In genomic region chr10:125049216-125049903, GRCh38 we compare ENCODE assay signal across 13 cellular contexts.
DNase-seq lines count a peak whose midpoint lies in the region; ATAC-seq and TF ChIP-seq lines count a peak whose summit lies in the region.
"Had no signal": no experiment of that assay in that cellular context is flagged by ENCODE, and none has a peak within 500 bp of the region (broad histone marks: within the 10 kb centered on the region; RNA-seq: fewer than 3 reads in every experiment).

No MANE protein-coding gene starts in this region.

- H3K23ac ChIP-seq in IMR-90 (ENCODE audit: low read depth, low read length) = peak overlapping the region; percentile 45

- H3K14ac ChIP-seq in IMR-90 (replicated peaks; ENCODE audit: low read depth, low read length) = peak overlapping the region; percentile 67

- H3K27ac Mint-ChIP-seq in natural killer cell = peak overlapping the region; percentile 85 to 88
- H3K27ac Mint-ChIP-seq: activated B cell treated with CpG ODN at 0.5 μM for 24 hours; activated naive CD4-positive, alpha-beta T cell treated with anti-CD3 and anti-CD28 coated beads, Interleukin-2, amount 10 ng/mL, durations not matched to agents 7 days and 5 days; CD4-positive, alpha-beta T cell had no signal

- ATAC-seq in IMR-90 (ENCODE audit: low read depth) = no peak
- no peak for ATAC-seq in natural killer cell
- no peak for ATAC-seq in HG02870 (IDR thresholded peaks at IDR 0.05; ENCODE audit: unreplicated experiment)

- no peak overlapping the region for H3K18ac ChIP-seq in IMR-90 (ENCODE audit: low read depth, low read length)

- dilution Hi-C loops in IMR-90 (cut with HindIII; ENCODE audit: low sequenced_read_pairs, unreplicated experiment) = no loop called here

- H3K9me3 ChIP-seq in IMR-90 (ENCODE audit: control insufficient read depth, insufficient read depth, low read length) (no peaks in the 10 kb centered on the region), breast epithelium (no peaks in the 10 kb centered on the region), thyroid gland (no peaks in the 10 kb centered on the region), BE2C (no peaks in the 10 kb centered on the region)
- H3K9me3 ChIP-seq: esophagus squamous epithelium, SK-N-SH had no signal

- no peak overlapping the region for H4K91ac ChIP-seq in IMR-90 (ENCODE audit: insufficient read depth, low read depth, low read length)

- DNase-seq in IMR-90 (no peak), breast epithelium (ENCODE audit: low spot score in 2 of 2) (no peak), natural killer cell (no peak), thyroid gland (peak in 1 of 2 donors; percentile 46), NCI-H128 (lab: John Stamatoyannopoulos, UW; ENCODE audit: unreplicated experiment) (no peak), BE2C (no peak)
- DNase-seq: activated B cell treated with CpG ODN at 0.5 μM for 24 hours; activated naive CD4-positive, alpha-beta T cell treated with anti-CD3 and anti-CD28 coated beads, Interleukin-2, amount 10 ng/mL, durations not matched to agents 7 days and 5 days; CD4-positive, alpha-beta T cell; esophagus squamous epithelium; NCI-H1092 treated with DMSO at 0.1 percent for 48 hours had no signal

- H3K4me3 ChIP-seq in IMR-90 (ENCODE audit: insufficient read depth, low read depth, low read length) (no peak overlapping the region), breast epithelium (no peak overlapping the region), thyroid gland (replicated peaks in 1 of 3) (no peak overlapping the region), BE2C (ENCODE audit: low read depth, low read length) (no peak overlapping the region)
- H3K4me3 ChIP-seq: esophagus squamous epithelium had no signal

- no peak overlapping the region for H2BK20ac ChIP-seq in IMR-90 (ENCODE audit: low read depth, low read length)

- H2BK5ac ChIP-seq in IMR-90 (ENCODE audit: low read depth, low read length, poor library complexity, severe bottlenecking) = no peak overlapping the region

- peak overlapping the region; percentile 23 for H2AK9ac ChIP-seq in IMR-90 (replicated peaks; ENCODE audit: low read depth, low read length, poor library complexity)

- TF ChIP-seq CTCF in IMR-90 (conservative IDR thresholded peaks at IDR 0.05; ENCODE audit: low read depth, low read length) (no peak), breast epithelium (IDR thresholded peaks at IDR 0.05) (no peak), natural killer cell (IDR thresholded peaks at IDR 0.05) (no peak), thyroid gland (IDR thresholded peaks at IDR 0.05) (no peak), BE2C (IDR thresholded peaks at IDR 0.05; ENCODE audit: low read depth, low read length) (no peak)

- H2BK120ac ChIP-seq in IMR-90 (ENCODE audit: low read depth, low read length) = no peak overlapping the region

- H3K36me3 Mint-ChIP-seq in natural killer cell = no peaks in the 10 kb centered on the region
- H3K36me3 Mint-ChIP-seq: activated naive CD4-positive, alpha-beta T cell treated with anti-CD3 and anti-CD28 coated beads, Interleukin-2, amount 10 ng/mL, durations not matched to agents 7 days and 5 days had no signal

- no TSS peak for BruUV-seq in IMR-90 (replicated peaks; lab: Mats Ljungman, UMichigan)

- intact Hi-C loops in IMR-90 (cut with micrococcal nuclease) = loop anchor here (2.0 to 10.0 kb wide), 5 partner anchors 98 to 653 kb away; no protein-coding TSS in a partner anchor
- intact Hi-C loops in breast epithelium (cut with DNase I; ENCODE audit: low total_unique reads) = no loop called here
- intact Hi-C loops in natural killer cell (cut with micrococcal nuclease) = no loop called here
- intact Hi-C loops in thyroid gland (cut with DNase I) = loop anchor here (10.0 kb wide), 1 partner anchor 295 kb away; no protein-coding TSS in a partner anchor

- H4K8ac ChIP-seq in IMR-90 (ENCODE audit: low read depth in 2 of 2, low read length in 2 of 2) = no peak overlapping the region; a peak in 1 of 4 replicates

- H2AK5ac ChIP-seq in IMR-90 (ENCODE audit: low read depth, low read length) = peak overlapping the region; percentile 47

- peak overlapping the region; percentile 57 for H3K4me2 ChIP-seq in IMR-90 (ENCODE audit: low read depth, low read length)
- H3K4me2 ChIP-seq: SK-N-SH had no signal

- CTCF ChIA-PET in IMR-90 (lab: Yijun Ruan, JAX) = no interaction called here

- no peak overlapping the region for H3K27ac ChIP-seq in IMR-90 (ENCODE audit: insufficient read depth, low read length)
- H3K27ac ChIP-seq in breast epithelium = peak overlapping the region; percentile 53 to 64
- H3K27ac ChIP-seq in thyroid gland = peak overlapping the region; percentile 10 to 64 (median 54)

- no peak for TF ChIP-seq RAD21 in IMR-90 (IDR thresholded peaks at IDR 0.05; ENCODE audit: low read length)

- no peaks in the 10 kb centered on the region for H3K27me3 Mint-ChIP-seq in natural killer cell (ENCODE audit: low read depth in 2 of 2)

- peaks cover 8% of the 10 kb centered on the region for H3K9me1 ChIP-seq in IMR-90 (ENCODE audit: insufficient read depth, low read length)

- no peak overlapping the region for H3K56ac ChIP-seq in IMR-90 (ENCODE audit: extremely low read depth, insufficient read depth, low read length)

- TF ChIP-seq POLR2A in IMR-90 (IDR thresholded peaks at IDR 0.05; ENCODE audit: low read depth, low read length) (no peak), breast epithelium (IDR thresholded peaks at IDR 0.05) (no peak), thyroid gland (IDR thresholded peaks at IDR 0.05) (no peak)

- no peak overlapping the region for H2BK15ac ChIP-seq in IMR-90 (ENCODE audit: low read depth, low read length)

- peaks cover 2% of the 10 kb centered on the region; the same call in 1 of the 2 replicates for H3K36me3 ChIP-seq in IMR-90 (ENCODE audit: control insufficient read depth, insufficient read depth, low read length)
- H3K36me3 ChIP-seq in breast epithelium = no peaks in the 10 kb centered on the region
- H3K36me3 ChIP-seq in thyroid gland = no peaks in the 10 kb centered on the region
- no peaks in the 10 kb centered on the region for H3K36me3 ChIP-seq in BE2C

- H2AFZ ChIP-seq in IMR-90 (replicated peaks; ENCODE audit: low read length, poor library complexity) = peak overlapping the region; percentile 35

- no peaks in the 10 kb centered on the region for H3K27me3 ChIP-seq in IMR-90 (ENCODE audit: control insufficient read depth, insufficient read depth, low read length)
- H3K27me3 ChIP-seq in breast epithelium = no peaks in the 10 kb centered on the region
- H3K27me3 ChIP-seq in thyroid gland = no peaks in the 10 kb centered on the region
- no peaks in the 10 kb centered on the region for H3K27me3 ChIP-seq in BE2C
- H3K27me3 ChIP-seq: esophagus squamous epithelium had no signal

- no peak overlapping the region for H4K5ac ChIP-seq in IMR-90 (ENCODE audit: low read depth, low read length)

- peaks cover 43 to 92% of the 10 kb centered on the region in 2 experiments for H3K79me1 ChIP-seq in IMR-90 (ENCODE audit: low read depth in 1 of 2, low read length in 2 of 2)

- peaks cover 78 to 81% of the 10 kb centered on the region in 2 donors for H3K4me1 Mint-ChIP-seq in natural killer cell
- H3K4me1 Mint-ChIP-seq: activated B cell treated with CpG ODN at 0.5 μM for 24 hours; activated naive CD4-positive, alpha-beta T cell treated with anti-CD3 and anti-CD28 coated beads, Interleukin-2, amount 10 ng/mL, durations not matched to agents 7 days and 5 days had no signal

- in situ Hi-C loops in IMR-90 (cut with MboI; ENCODE audit: low sequenced_read_pairs) = loop anchor here (10.0 kb wide), 1 partner anchor 645 kb away; no protein-coding TSS in a partner anchor

- WGBS in IMR-90 (ENCODE audit: extremely low coverage in 2 of 2, insufficient read length in 1 of 2), 2 experiments = 63% methylated on average over 4 of the region's 17 CpGs; no CpG with 5 or more reads in 1 of the 2 experiments
- 54 to 58% methylated on average over 17 of the region's 17 CpGs for WGBS in thyroid gland, 2 donors

- H3K4me3 Mint-ChIP-seq in natural killer cell = peak overlapping the region; percentile 0
- H3K4me3 Mint-ChIP-seq: activated B cell treated with CpG ODN at 0.5 μM for 24 hours; activated naive CD4-positive, alpha-beta T cell treated with anti-CD3 and anti-CD28 coated beads, Interleukin-2, amount 10 ng/mL, durations not matched to agents 7 days and 5 days; CD4-positive, alpha-beta T cell had no signal

- peaks cover 62% of the 10 kb centered on the region for H4K20me1 ChIP-seq in IMR-90 (ENCODE audit: insufficient read depth, low read length)

- POLR2A ChIA-PET in IMR-90 (lab: Charles Lee; ENCODE audit: unreplicated experiment) = no interaction called here

- H3K4me1 ChIP-seq in IMR-90 (ENCODE audit: control insufficient read depth, insufficient read depth, low read length) (peaks cover 19% of the 10 kb centered on the region), breast epithelium (peaks cover 0 to 17% of the 10 kb centered on the region in 2 donors), thyroid gland (peaks cover 58 to 74% of the 10 kb centered on the region in 2 donors), BE2C (peaks cover 13% of the 10 kb centered on the region)

- no peaks in the 10 kb centered on the region for H3K9me3 Mint-ChIP-seq in natural killer cell
- H3K9me3 Mint-ChIP-seq: activated B cell treated with CpG ODN at 0.5 μM for 24 hours; activated naive CD4-positive, alpha-beta T cell treated with anti-CD3 and anti-CD28 coated beads, Interleukin-2, amount 10 ng/mL, durations not matched to agents 7 days and 5 days; CD4-positive, alpha-beta T cell had no signal

- no peak overlapping the region for H3K9ac ChIP-seq in IMR-90 (ENCODE audit: low read depth, low read length)
- H3K9ac ChIP-seq: SK-N-SH had no signal

- peak overlapping the region; percentile 54; the same call in 1 of the 2 replicates for H3K4ac ChIP-seq in IMR-90 (ENCODE audit: low read depth, low read length)

TF ChIP-seq in IMR-90, 13 proteins besides CTCF, POLR2A, EP300 and RAD21 (continues in another document):
- TF ChIP-seq MXI1 (IDR thresholded peaks at IDR 0.05; ENCODE audit: borderline replicate concordance, low read depth, low read length) (no peak), CEBPB (IDR thresholded peaks at IDR 0.05; ENCODE audit: low read depth, low read length) (no peak), CHD1 (IDR thresholded peaks at IDR 0.05; ENCODE audit: low read depth, low read length) (no peak), RFX5 (IDR thresholded peaks at IDR 0.05; ENCODE audit: low read depth, low read length) (no peak), SMC3 (IDR thresholded peaks at IDR 0.05; ENCODE audit: low read depth, low read length) (no peak), NFE2L2 (IDR thresholded peaks at IDR 0.05; ENCODE audit: low read depth, low read length) (no peak), RCOR1 (IDR thresholded peaks at IDR 0.05; ENCODE audit: insufficient replicate concordance, low read length) (no peak), USF2 (IDR thresholded peaks at IDR 0.05; ENCODE audit: low read depth, low read length) (no peak)

Comparison
In these comparisons a context has a peak if more than half of its experiments do, and no peak if none do; other contexts are left out.
1. intact Hi-C loops: an anchor here in IMR-90 (2.0 to 10.0 kb wide) and thyroid gland (10.0 kb wide); none called in breast epithelium and natural killer cell.